Comparison of ENCODE assay signal across 12 cellular contexts in the genomic region with DNA sequence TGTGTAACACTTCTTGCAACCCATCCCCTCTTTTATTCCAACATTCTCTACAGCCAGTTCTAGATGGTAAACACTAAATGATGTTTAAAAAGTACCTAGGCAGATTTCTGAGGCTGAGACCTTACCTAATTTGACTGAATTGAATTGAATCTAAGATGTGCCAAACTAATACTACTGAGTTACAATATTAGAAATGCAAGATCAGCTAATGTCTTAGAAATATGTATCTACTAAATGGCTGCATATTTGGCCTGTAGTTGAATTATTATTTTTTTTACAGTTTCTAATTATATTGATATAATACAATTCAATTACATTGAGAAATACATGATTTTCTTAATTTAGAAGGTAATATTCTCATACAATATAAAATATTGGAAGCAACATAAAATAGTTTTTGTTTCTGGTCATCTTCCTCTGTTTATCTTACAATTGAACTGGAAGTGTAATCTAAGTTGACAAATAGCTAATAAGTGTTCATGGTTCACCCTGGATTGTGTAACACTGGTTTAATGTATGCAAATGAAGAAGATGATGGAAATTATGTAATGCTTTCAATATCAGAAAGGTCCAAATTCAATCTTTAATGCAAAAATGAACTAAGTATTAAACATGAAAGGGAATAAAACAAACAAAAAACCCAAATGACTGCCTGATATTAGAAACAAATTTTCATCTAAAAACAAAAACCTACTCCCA. TPM values are rescaled to one million over a fixed set of nuclear protein-coding genes. Genes with fewer than 3 reads are reported as not detected.
DNase-seq lines count a peak whose midpoint lies in the region; ATAC-seq and TF ChIP-seq lines count a peak whose summit lies in the region.
"Had no signal": no experiment of that assay in that cellular context is flagged by ENCODE, and none has a peak within 500 bp of the region (broad histone marks: within the 10 kb centered on the region; RNA-seq: fewer than 3 reads in every experiment).

No MANE protein-coding gene starts in this region.

- H3K9me3 ChIP-seq in CD4-positive, CD25-positive, alpha-beta regulatory T cell (ENCODE audit: control insufficient read depth in 2 of 2, low read length in 2 of 2) = no peaks in the 10 kb centered on the region
- H3K9me3 ChIP-seq in GM23248 (ENCODE audit: low read depth) (no peaks in the 10 kb centered on the region), colonic mucosa (no peaks in the 10 kb centered on the region)
- H3K9me3 ChIP-seq: ascending aorta, left ventricle myocardium inferior had no signal

- H3K36me3 ChIP-seq in CD4-positive, CD25-positive, alpha-beta regulatory T cell (ENCODE audit: control insufficient read depth, insufficient read depth, low read length) = peaks cover under 1% of the 10 kb centered on the region
- H3K36me3 ChIP-seq in GM23248 (ENCODE audit: low read depth) (no peaks in the 10 kb centered on the region), colonic mucosa (no peaks in the 10 kb centered on the region)
- H3K36me3 ChIP-seq: ascending aorta, left ventricle myocardium inferior had no signal

- H3K9ac ChIP-seq in GM23248 (peak overlapping the region; percentile 96), colonic mucosa (ENCODE audit: low read depth in 2 of 2, low read length in 2 of 2) (no peak overlapping the region)

- peaks cover 3% of the 10 kb centered on the region for H3K27me3 ChIP-seq in CD4-positive, CD25-positive, alpha-beta regulatory T cell (ENCODE audit: control insufficient read depth, insufficient read depth, low read length)
- H3K27me3 ChIP-seq in GM23248 (replicated peaks; ENCODE audit: insufficient read depth) (no peaks in the 10 kb centered on the region), colonic mucosa (no peaks in the 10 kb centered on the region)
- H3K27me3 ChIP-seq: ascending aorta had no signal

- H3K27ac ChIP-seq in CD4-positive, CD25-positive, alpha-beta regulatory T cell (ENCODE audit: insufficient read depth, low read length, poor library complexity, severe bottlenecking) = no peak overlapping the region
- H3K27ac ChIP-seq in GM23248 = peak overlapping the region; percentile 39
- H3K27ac ChIP-seq in colonic mucosa = no peak overlapping the region
- H3K27ac ChIP-seq: ascending aorta, left ventricle myocardium inferior had no signal

- H3K4me3 Mint-ChIP-seq in CD4-positive, CD25-positive, alpha-beta regulatory T cell = peak overlapping the region; percentile 6 to 96 (median 70)
- peak overlapping the region; percentile 33 for H3K4me3 Mint-ChIP-seq in activated naive CD8-positive, alpha-beta T cell treated with anti-CD3 and anti-CD28 coated beads, Interleukin-2, amount 10 ng/mL, durations not matched to agents 7 days and 5 days
- peak overlapping the region; percentile 96 for H3K4me3 Mint-ChIP-seq in natural killer cell

- peaks cover 21% of the 10 kb centered on the region for H3K27me3 Mint-ChIP-seq in CD4-positive, CD25-positive, alpha-beta regulatory T cell
- peaks cover 5% of the 10 kb centered on the region for H3K27me3 Mint-ChIP-seq in activated naive CD8-positive, alpha-beta T cell treated with anti-CD3 and anti-CD28 coated beads, Interleukin-2, amount 10 ng/mL, durations not matched to agents 7 days and 5 days
- peaks cover 3 to 7% of the 10 kb centered on the region in 2 donors for H3K27me3 Mint-ChIP-seq in natural killer cell (ENCODE audit: low read depth in 2 of 2)

- POLR2A ChIA-PET in activated naive CD8-positive, alpha-beta T cell treated with anti-CD3 and anti-CD28 coated beads, Interleukin-2, amount 10 ng/mL, durations not matched to agents 7 days and 5 days (lab: Charles Lee) = no interaction called here

- H3K79me2 ChIP-seq in GM23248 (ENCODE audit: insufficient read depth) = peaks cover 80% of the 10 kb centered on the region

- peak overlapping the region; percentile 6 to 69 (median 29) for H3K27ac Mint-ChIP-seq in CD4-positive, CD25-positive, alpha-beta regulatory T cell
- no peak overlapping the region for H3K27ac Mint-ChIP-seq in activated naive CD8-positive, alpha-beta T cell treated with anti-CD3 and anti-CD28 coated beads, Interleukin-2, amount 10 ng/mL, durations not matched to agents 7 days and 5 days
- H3K27ac Mint-ChIP-seq in natural killer cell = peak overlapping the region; percentile 69 to 95

- no peak for DNase-seq in CD4-positive, CD25-positive, alpha-beta regulatory T cell
- DNase-seq in GM23248 = no peak
- no peak for DNase-seq in activated naive CD8-positive, alpha-beta T cell treated with anti-CD3 and anti-CD28 coated beads, Interleukin-2, amount 10 ng/mL, durations not matched to agents 7 days and 5 days
- DNase-seq in natural killer cell = no peak
- DNase-seq in NCI-H2107 (lab: John Stamatoyannopoulos, UW) = no peak
- DNase-seq in colonic mucosa = no peak
- DNase-seq: effector CD4-positive, alpha-beta T cell; head of caudate nucleus; left ventricle myocardium inferior; occipital lobe had no signal

- H2AFZ ChIP-seq in GM23248 = no peak overlapping the region

- peaks cover 34% of the 10 kb centered on the region for H4K20me1 ChIP-seq in GM23248 (ENCODE audit: insufficient read depth)

- H3K4me3 ChIP-seq in CD4-positive, CD25-positive, alpha-beta regulatory T cell (ENCODE audit: low read depth, low read length) = peak overlapping the region; percentile 76
- H3K4me3 ChIP-seq in GM23248 (peak overlapping the region; percentile 95), colonic mucosa (no peak overlapping the region)

- in situ Hi-C loops in GM23248 (cut with MboI) = no loop called here

- H3K4me2 ChIP-seq in GM23248 (ENCODE audit: unreplicated experiment) = peak overlapping the region; percentile 99

- no peak for ATAC-seq in CD4-positive, CD25-positive, alpha-beta regulatory T cell (ENCODE audit: low read depth in 2 of 2)
- ATAC-seq in activated naive CD8-positive, alpha-beta T cell treated with anti-CD3 and anti-CD28 coated beads, Interleukin-2, amount 10 ng/mL, durations not matched to agents 7 days and 5 days (ENCODE audit: low read depth) = no peak
- ATAC-seq in natural killer cell (no peak), GM19467 (IDR thresholded peaks at IDR 0.05; ENCODE audit: unreplicated experiment) (no peak)

- H3K36me3 Mint-ChIP-seq in CD4-positive, CD25-positive, alpha-beta regulatory T cell = no peaks in the 10 kb centered on the region
- H3K36me3 Mint-ChIP-seq in activated naive CD8-positive, alpha-beta T cell treated with anti-CD3 and anti-CD28 coated beads, Interleukin-2, amount 10 ng/mL, durations not matched to agents 7 days and 5 days = no peaks in the 10 kb centered on the region
- no peaks in the 10 kb centered on the region for H3K36me3 Mint-ChIP-seq in natural killer cell

- H3K4me1 Mint-ChIP-seq in CD4-positive, CD25-positive, alpha-beta regulatory T cell = peaks cover 31 to 69% (median 59%) of the 10 kb centered on the region in 4 donors
- H3K4me1 Mint-ChIP-seq in activated naive CD8-positive, alpha-beta T cell treated with anti-CD3 and anti-CD28 coated beads, Interleukin-2, amount 10 ng/mL, durations not matched to agents 7 days and 5 days = peaks cover 35% of the 10 kb centered on the region
- H3K4me1 Mint-ChIP-seq in natural killer cell = peaks cover 50 to 51% of the 10 kb centered on the region in 2 donors

- no peaks in the 10 kb centered on the region for H3K9me3 Mint-ChIP-seq in CD4-positive, CD25-positive, alpha-beta regulatory T cell
- H3K9me3 Mint-ChIP-seq in activated naive CD8-positive, alpha-beta T cell treated with anti-CD3 and anti-CD28 coated beads, Interleukin-2, amount 10 ng/mL, durations not matched to agents 7 days and 5 days = no peaks in the 10 kb centered on the region
- no peaks in the 10 kb centered on the region for H3K9me3 Mint-ChIP-seq in natural killer cell

- TF ChIP-seq CTCF in natural killer cell (IDR thresholded peaks at IDR 0.05) (no peak), colonic mucosa (IDR thresholded peaks at IDR 0.05) (no peak)

- intact Hi-C loops in natural killer cell (cut with micrococcal nuclease) = no loop called here
- intact Hi-C loops in colonic mucosa (cut with DNase I) = no loop called here

- peaks cover 17% of the 10 kb centered on the region for H3F3A ChIP-seq in GM23248 (ENCODE audit: insufficient read depth)

- H3K4me1 ChIP-seq in CD4-positive, CD25-positive, alpha-beta regulatory T cell (ENCODE audit: control insufficient read depth, insufficient read depth, low read length, poor library complexity, severe bottlenecking) = peaks cover 32% of the 10 kb centered on the region
- H3K4me1 ChIP-seq in GM23248 (ENCODE audit: insufficient read depth) (peaks cover 46% of the 10 kb centered on the region), colonic mucosa (no peaks in the 10 kb centered on the region)

- no peaks in the 10 kb centered on the region for H3K9me2 ChIP-seq in GM23248 (ENCODE audit: insufficient read depth)

RNA-seq across cellular contexts. Expression of gene MAP3K7, which starts 2.9 kb away (rescaled TPM):
- total RNA-seq in CD4-positive, CD25-positive, alpha-beta regulatory T cell = 21.1 TPM
- 10 to 100 TPM; 23.4 to 27.9 (median 25.4) TPM for polyA plus RNA-seq in CD4-positive, CD25-positive, alpha-beta regulatory T cell
- total RNA-seq in GM23248 (2014; rRNA removed; shearing (Covaris generic)) = 27.3 and 36.9 TPM in 2 replicates
- polyA plus RNA-seq in GM23248 (2016; fragmentation: Nextera tagmentation; extraction: Ambion mirVana) = 32.9 and 33.6 TPM in 2 replicates
- 10 to 100 TPM; 29.9 to 30.2 TPM for total RNA-seq in activated naive CD8-positive, alpha-beta T cell treated with anti-CD3 and anti-CD28 coated beads, Interleukin-2, amount 10 ng/mL, durations not matched to agents 7 days and 5 days
- 10 to 100 TPM; 17.5 to 30.2 (median 27.5) TPM for total RNA-seq in natural killer cell
- total RNA-seq in colonic mucosa = 10 to 100 TPM; 18.2 to 19.4 TPM

Comparison
In these comparisons a context has a peak if more than half of its experiments do, and no peak if none do; other contexts are left out.
1. H3K4me3 Mint-ChIP-seq: peak in every context shown above with its lines; median percentile 96 in natural killer cell; 70 in CD4-positive, CD25-positive, alpha-beta regulatory T cell; 33 in activated naive CD8-positive, alpha-beta T cell treated with anti-CD3 and anti-CD28 coated beads, Interleukin-2, amount 10 ng/mL, durations not matched to agents 7 days and 5 days.